Comparison of ENCODE assay signal across 8 cellular contexts in the genomic region with DNA sequence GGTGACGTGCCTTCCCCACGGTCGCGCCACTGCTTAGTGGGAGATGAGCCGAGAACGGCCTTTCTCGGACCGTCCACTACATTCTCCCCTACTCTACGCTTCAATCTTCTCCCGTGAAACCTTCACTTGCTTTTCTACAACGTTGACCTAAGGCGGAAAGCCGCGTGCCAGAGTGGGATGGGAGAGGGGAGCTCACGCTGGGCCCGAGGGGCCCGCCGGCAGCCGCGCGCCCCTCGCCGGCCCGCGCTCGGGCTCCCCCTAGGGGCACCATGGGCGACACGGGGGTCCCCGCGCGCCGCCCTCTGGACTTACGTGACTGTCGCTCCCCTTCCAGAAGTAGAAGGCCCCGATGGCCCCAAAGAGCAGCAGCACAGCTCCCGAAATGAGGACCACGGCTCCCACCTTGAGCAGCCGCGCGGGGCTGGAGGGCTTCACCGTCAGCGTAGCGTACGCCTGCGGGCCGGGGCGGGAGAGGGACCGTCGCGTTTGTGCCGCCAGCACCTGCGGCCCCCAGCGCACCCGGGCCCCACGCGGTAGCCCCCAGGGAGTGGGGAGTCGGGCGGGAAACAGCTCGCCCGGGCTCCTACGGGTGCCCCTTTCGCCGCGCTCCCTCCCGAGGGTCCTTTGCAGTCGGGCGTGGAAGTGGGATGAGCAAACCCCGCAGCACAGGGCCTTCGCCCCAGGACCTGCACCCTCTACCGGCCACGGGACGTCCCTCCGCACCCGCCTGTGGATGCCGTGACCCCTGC. TPM values are rescaled to one million over a fixed set of nuclear protein-coding genes. Genes with fewer than 3 reads are reported as not detected.
DNase-seq lines count a peak whose midpoint lies in the region; ATAC-seq and TF ChIP-seq lines count a peak whose summit lies in the region.

No MANE protein-coding gene starts in this region.

- no CpG with 5 or more reads among the region's 75 CpGs for WGBS in trophoblast cell (ENCODE audit: extremely low coverage, insufficient coverage, insufficient read length)

- peaks cover 4% of the 10 kb centered on the region for H3K9me3 Mint-ChIP-seq in activated naive CD4-positive, alpha-beta T cell treated with anti-CD3 and anti-CD28 coated beads for 36 hours
- peaks cover 18% of the 10 kb centered on the region for H3K9me3 Mint-ChIP-seq in WTC11
- H3K9me3 Mint-ChIP-seq in osteocyte (ENCODE audit: unreplicated experiment), result no peaks in the 10 kb centered on the region

- DNase-seq in activated naive CD4-positive, alpha-beta T cell treated with anti-CD3 and anti-CD28 coated beads for 36 hours, result no peak
- no peak for DNase-seq in activated naive CD4-positive, alpha-beta T cell treated with Interleukin-2 at 50 U/mL for 16 hours
- peak; percentile 68 for DNase-seq in WTC11 (ENCODE audit: low spot score)
- no peak for DNase-seq in foreskin keratinocyte
- DNase-seq in trophoblast cell, result peak in 1 of 2 donors; percentile 6
- no peak for DNase-seq in NCI-H2227 treated with DMSO at 0.1 percent for 48 hours (lab: John Stamatoyannopoulos, UW)
- no peak for DNase-seq in T1000 (lab: John Stamatoyannopoulos, UW)
- no peak for DNase-seq in osteocyte (ENCODE audit: extremely low spot score, unreplicated experiment)

- H3K4me3 Mint-ChIP-seq in activated naive CD4-positive, alpha-beta T cell treated with anti-CD3 and anti-CD28 coated beads for 36 hours, result peak overlapping the region; percentile 26
- H3K4me3 Mint-ChIP-seq in WTC11, result peak overlapping the region; percentile 93
- no peak overlapping the region for H3K4me3 Mint-ChIP-seq in osteocyte (ENCODE audit: unreplicated experiment)

- H4K8ac ChIP-seq in trophoblast cell (ENCODE audit: low read depth, low read length), result peak overlapping the region; percentile 20

- peak overlapping the region; percentile 40 for H4K12ac ChIP-seq in trophoblast cell (ENCODE audit: low read depth, low read length)

- H3K27me3 ChIP-seq in foreskin keratinocyte (peaks cover 60% of the 10 kb centered on the region), trophoblast cell (ENCODE audit: insufficient read depth, low read length) (peaks cover 12% of the 10 kb centered on the region)

- H2BK12ac ChIP-seq in trophoblast cell (ENCODE audit: low read length), result peak overlapping the region; percentile 62

- H3K4ac ChIP-seq in trophoblast cell (ENCODE audit: low read depth, low read length), result no peak overlapping the region

- H3K27me3 Mint-ChIP-seq in activated naive CD4-positive, alpha-beta T cell treated with anti-CD3 and anti-CD28 coated beads for 36 hours (ENCODE audit: low read depth), result peaks cover 56% of the 10 kb centered on the region
- H3K27me3 Mint-ChIP-seq in WTC11 (ENCODE audit: low read depth) (peaks cover 7% of the 10 kb centered on the region; the same call in 1 of the 2 replicates), osteocyte (ENCODE audit: unreplicated experiment) (peaks cover 11% of the 10 kb centered on the region)

- H3K79me1 ChIP-seq in trophoblast cell (ENCODE audit: low read length), result peaks cover 3% of the 10 kb centered on the region

- H3K4me3 ChIP-seq in trophoblast cell (ENCODE audit: low read depth, low read length), result peak overlapping the region; percentile 77

- no peaks in the 10 kb centered on the region for H3K36me3 ChIP-seq in trophoblast cell (ENCODE audit: control insufficient read depth in 1 of 2, insufficient read depth in 2 of 2, low read length in 2 of 2)

- H3K4me1 Mint-ChIP-seq in activated naive CD4-positive, alpha-beta T cell treated with anti-CD3 and anti-CD28 coated beads for 36 hours (ENCODE audit: low read depth), result peaks cover 6% of the 10 kb centered on the region
- peaks cover 48% of the 10 kb centered on the region for H3K4me1 Mint-ChIP-seq in WTC11
- H3K4me1 Mint-ChIP-seq in osteocyte (ENCODE audit: unreplicated experiment), result no peaks in the 10 kb centered on the region

- H3K14ac ChIP-seq in trophoblast cell (ENCODE audit: low read length), result peak overlapping the region; percentile 35

- peak overlapping the region; percentile 97 for H3K4me2 ChIP-seq in trophoblast cell (ENCODE audit: low read length)

- no peaks in the 10 kb centered on the region for H3K36me3 Mint-ChIP-seq in activated naive CD4-positive, alpha-beta T cell treated with anti-CD3 and anti-CD28 coated beads for 36 hours (ENCODE audit: low read depth)
- peaks cover 15% of the 10 kb centered on the region for H3K36me3 Mint-ChIP-seq in WTC11
- no peaks in the 10 kb centered on the region for H3K36me3 Mint-ChIP-seq in osteocyte (ENCODE audit: unreplicated experiment)

- intact Hi-C loops in activated naive CD4-positive, alpha-beta T cell treated with anti-CD3 and anti-CD28 coated beads for 36 hours (cut with micrococcal nuclease), result loop anchor here (5.0 kb wide), 1 partner anchor 72 kb away; no protein-coding TSS in a partner anchor

- TF ChIP-seq CTCF in WTC11 (IDR thresholded peaks at IDR 0.05), result peak; percentile 60
- peak; percentile 36 for TF ChIP-seq CTCF in foreskin keratinocyte (conservative IDR thresholded peaks at IDR 0.05)
- TF ChIP-seq CTCF in osteocyte (IDR thresholded peaks at IDR 0.05), result no peak

- POLR2A ChIA-PET in WTC11 (lab: Charles Lee), result interaction anchor here (0.8 to 1.0 kb wide), 2 partner anchors 70 to 86 kb away, joined by 3 read pairs; partner anchors contain the start of gene SUGT1

- peaks cover 3% of the 10 kb centered on the region for H3K79me2 ChIP-seq in trophoblast cell (ENCODE audit: control insufficient read depth, insufficient read depth, low read length, poor library complexity)

- peak overlapping the region; percentile 56 for H2BK120ac ChIP-seq in trophoblast cell (ENCODE audit: insufficient read depth, low read length, poor library complexity)

- peak overlapping the region; percentile 39 for H4K91ac ChIP-seq in trophoblast cell (ENCODE audit: low read depth, low read length)

- H2BK5ac ChIP-seq in trophoblast cell (ENCODE audit: low read depth, low read length, poor library complexity), result no peak overlapping the region

- H3K27ac ChIP-seq in foreskin keratinocyte (no peak overlapping the region), trophoblast cell (ENCODE audit: low read depth, low read length) (no peak overlapping the region)

- H3K9me3 ChIP-seq in trophoblast cell (ENCODE audit: insufficient read depth, low read depth, low read length), result peaks cover 5% of the 10 kb centered on the region

- H3K27ac Mint-ChIP-seq in activated naive CD4-positive, alpha-beta T cell treated with anti-CD3 and anti-CD28 coated beads for 36 hours, result no peak overlapping the region
- H3K27ac Mint-ChIP-seq in WTC11, result peak overlapping the region; percentile 71
- no peak overlapping the region for H3K27ac Mint-ChIP-seq in osteocyte (ENCODE audit: unreplicated experiment)

- no peak overlapping the region for H3K23ac ChIP-seq in trophoblast cell (ENCODE audit: low read length)

- CTCF ChIA-PET in activated naive CD4-positive, alpha-beta T cell treated with anti-CD3 and anti-CD28 coated beads for 36 hours (lab: Charles Lee), result interaction anchor here (0.6 to 1.4 kb wide), 4 partner anchors 14 to 73 kb away, joined by 3 to 5 read pairs (median 3); no protein-coding TSS in a partner anchor
- CTCF ChIA-PET in WTC11 (lab: Charles Lee), result interaction anchor here (0.6 to 3.8 kb wide), 30 partner anchors 12 to 462 kb away, joined by 3 to 41 read pairs (median 5); partner anchors contain the start of genes PCDH8 and SUGT1

- H3K4me1 ChIP-seq in foreskin keratinocyte (no peaks in the 10 kb centered on the region), trophoblast cell (ENCODE audit: control insufficient read depth in 1 of 2, insufficient read depth in 2 of 2, low read length in 2 of 2) (peaks cover 4 to 11% of the 10 kb centered on the region in 2 experiments)

- ATAC-seq in WTC11 (peak; percentile 62), foreskin keratinocyte (peak; percentile 15)

- peak overlapping the region; percentile 75 for H3K9ac ChIP-seq in trophoblast cell (ENCODE audit: low read length)

- no peak overlapping the region for H2AK5ac ChIP-seq in trophoblast cell (ENCODE audit: low read length)

- H3K18ac ChIP-seq in trophoblast cell (ENCODE audit: low read length), result peak overlapping the region; percentile 77

- peak overlapping the region; percentile 73 for H2AFZ ChIP-seq in trophoblast cell (ENCODE audit: insufficient read depth, low read length, poor library complexity)

TF ChIP-seq in WTC11, 78 proteins besides CTCF, POLR2A, EP300 and RAD21 (continues in another document):
- 0 out of 2 replicates have a peak, but pooled peaks have one; percentile 55 for TF ChIP-seq ZNF281 (CRISPR knock-in tag; IDR thresholded peaks at IDR 0.05)
- TF ChIP-seq, protein P1, sequence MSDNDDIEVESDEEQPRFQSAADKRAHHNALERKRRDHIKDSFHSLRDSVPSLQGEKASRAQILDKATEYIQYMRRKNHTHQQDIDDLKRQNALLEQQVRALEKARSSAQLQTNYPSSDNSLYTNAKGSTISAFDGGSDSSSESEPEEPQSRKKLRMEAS (CRISPR knock-in tag; IDR thresholded peaks at IDR 0.05), result peak; percentile 76

RNA-seq across cellular contexts. Expression of gene CNMD, which starts 0.7 kb away (rescaled TPM):
- total RNA-seq in activated naive CD4-positive, alpha-beta T cell treated with anti-CD3 and anti-CD28 coated beads for 36 hours, result not detected
- total RNA-seq in WTC11 (2021) (65.5 to 95.1 TPM (median 65.6 TPM) in 3 replicates), foreskin keratinocyte (not detected in 2 replicates), osteocyte (not detected in 2 replicates)
- not detected in 2 replicates for polyA plus RNA-seq in foreskin keratinocyte
- 12.9 and 14.0 TPM in 2 replicates for polyA plus RNA-seq in trophoblast cell (2013)

Comparison
In these comparisons a context has a peak if more than half of its experiments do, and no peak if none do; other contexts are left out.
1. RNA of gene CNMD, which starts 0.7 kb away (total RNA-seq): 65.5 to 95.1 TPM in WTC11; not detected in activated naive CD4-positive, alpha-beta T cell treated with anti-CD3 and anti-CD28 coated beads for 36 hours, not detected in foreskin keratinocyte and not detected in osteocyte; every median in the first group is over 10 times any median in the second.